14 cellular contexts compared by ENCODE assay signal in the genomic region with DNA sequence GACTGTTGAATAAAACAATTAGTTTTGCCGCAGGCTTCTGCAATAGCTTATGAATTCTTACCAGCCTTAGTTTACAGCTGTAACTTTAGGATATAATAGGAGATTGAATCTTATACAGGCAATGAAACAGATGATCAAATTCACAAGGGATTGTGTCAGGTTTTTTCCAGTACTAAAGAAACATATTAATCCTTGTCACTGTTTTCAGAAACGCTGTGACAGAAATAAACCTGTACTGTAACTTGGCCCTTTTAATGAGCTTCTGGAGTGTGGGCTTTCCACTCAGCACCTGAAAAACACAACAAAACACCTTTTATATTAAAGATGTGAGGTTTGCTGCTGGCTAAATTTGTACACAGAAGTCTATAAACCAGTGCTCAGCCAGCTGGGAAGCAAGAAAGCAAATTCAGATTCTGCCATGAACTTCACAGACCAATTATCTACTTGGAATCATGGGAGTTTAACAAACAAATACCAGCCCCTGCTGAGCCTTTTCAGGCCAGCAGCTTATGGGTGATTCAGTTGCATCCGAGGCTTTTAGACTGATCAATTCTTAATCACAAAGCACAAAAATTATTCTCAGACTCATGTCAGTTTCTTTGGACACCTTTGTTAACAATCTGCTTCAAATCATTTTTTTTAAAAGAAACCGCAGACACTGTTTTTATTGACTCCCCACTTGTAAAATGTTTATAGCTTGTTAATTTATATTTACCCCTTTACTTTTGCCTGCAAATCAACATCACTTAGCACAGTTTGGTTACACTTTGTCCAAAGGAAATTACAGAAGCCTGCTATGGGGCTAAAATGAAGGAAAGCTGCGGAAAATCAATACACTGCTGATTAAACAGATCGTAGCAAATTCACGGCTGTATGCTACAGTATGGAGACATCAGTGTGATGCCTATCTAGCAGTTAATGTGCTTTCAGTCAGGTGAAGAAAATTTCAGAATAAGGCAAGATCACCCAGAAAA.
DNase-seq lines count a peak whose midpoint lies in the region; ATAC-seq lines count a peak whose summit lies in the region.
"Had no signal": no experiment of that assay in that cellular context is flagged by ENCODE, and none has a peak within 500 bp of the region (broad histone marks: within the 10 kb centered on the region; RNA-seq: fewer than 3 reads in every experiment).

No MANE protein-coding gene starts in this region.

- H2AFZ ChIP-seq in neuron (ENCODE audit: low read depth, low read length): peak overlapping the region; percentile 26

- H3K4me3 ChIP-seq in HUES48 (ENCODE audit: low read depth, low read length): no peak overlapping the region
- no peak overlapping the region for H3K4me3 ChIP-seq in neuron (ENCODE audit: low read length)
- H3K4me3 ChIP-seq: BLaER1, dorsolateral prefrontal cortex, suprapubic skin had no signal

- H3K36me3 ChIP-seq in HUES48 (ENCODE audit: control insufficient read depth, insufficient read depth, low read length) (no peaks in the 10 kb centered on the region), neuron (ENCODE audit: insufficient read depth, low read length) (no peaks in the 10 kb centered on the region)
- H3K36me3 ChIP-seq: BLaER1, brain microvascular endothelial cell, suprapubic skin had no signal

- H3K9ac ChIP-seq in HUES48 (ENCODE audit: low read depth, low read length): no peak overlapping the region
- H3K9ac ChIP-seq: BLaER1 had no signal

- H3K27ac ChIP-seq in HUES48 (ENCODE audit: low read depth, low read length): peak overlapping the region; percentile 37
- H3K27ac ChIP-seq: BLaER1, brain microvascular endothelial cell, suprapubic skin had no signal

- no peaks in the 10 kb centered on the region for H3K27me3 ChIP-seq in HUES48 (ENCODE audit: control insufficient read depth, insufficient read depth, low read length)
- H3K27me3 ChIP-seq in neuron (ENCODE audit: insufficient read depth, low read length): no peaks in the 10 kb centered on the region
- H3K27me3 ChIP-seq: BLaER1, brain microvascular endothelial cell, dorsolateral prefrontal cortex, suprapubic skin had no signal

- ATAC-seq in HG02798 (IDR thresholded peaks at IDR 0.05; ENCODE audit: poor library complexity, unreplicated experiment): no peak
- no peak for ATAC-seq in GM21723 (IDR thresholded peaks at IDR 0.05; ENCODE audit: unreplicated experiment)
- ATAC-seq: left cardiac atrium had no signal

- H3K4me1 ChIP-seq in HUES48 (ENCODE audit: control insufficient read depth, insufficient read depth, low read length): peaks cover 18% of the 10 kb centered on the region
- peaks cover 16% of the 10 kb centered on the region for H3K4me1 ChIP-seq in neuron (ENCODE audit: insufficient read depth, low read length)
- H3K4me1 ChIP-seq: BLaER1, suprapubic skin had no signal

- no peaks in the 10 kb centered on the region for H3K9me3 ChIP-seq in HUES48 (ENCODE audit: control insufficient read depth, insufficient read depth, low read length)
- no peaks in the 10 kb centered on the region for H3K9me3 ChIP-seq in neuron (ENCODE audit: low read length)
- H3K9me3 ChIP-seq: BLaER1 had no signal

- DNase-seq in NCI-H2081 (lab: John Stamatoyannopoulos, UW): peak; percentile 86 to 93
- DNase-seq in NCI-H774 (lab: John Stamatoyannopoulos, UW): peak; percentile 86
- no peak for DNase-seq in stimulated activated CD4-positive, alpha-beta T cell treated with anti-CD3 and anti-CD28 coated beads, Interleukin-2, amount 100 ng/mL, for 48 hours
- DNase-seq: activated gamma-delta T cell treated with Interleukin-2 at 50 U/mL for 16 hours, brain microvascular endothelial cell, dorsolateral prefrontal cortex, EL, left cardiac atrium had no signal

Comparison
In these comparisons a context has a peak if more than half of its experiments do, and no peak if none do; other contexts are left out.
1. DNase-seq: peak in NCI-H2081 (2 of 2) and NCI-H774 (single experiment); none in stimulated activated CD4-positive, alpha-beta T cell treated with anti-CD3 and anti-CD28 coated beads, Interleukin-2, amount 100 ng/mL, for 48 hours (0 of 2).